In the genomic region with DNA sequence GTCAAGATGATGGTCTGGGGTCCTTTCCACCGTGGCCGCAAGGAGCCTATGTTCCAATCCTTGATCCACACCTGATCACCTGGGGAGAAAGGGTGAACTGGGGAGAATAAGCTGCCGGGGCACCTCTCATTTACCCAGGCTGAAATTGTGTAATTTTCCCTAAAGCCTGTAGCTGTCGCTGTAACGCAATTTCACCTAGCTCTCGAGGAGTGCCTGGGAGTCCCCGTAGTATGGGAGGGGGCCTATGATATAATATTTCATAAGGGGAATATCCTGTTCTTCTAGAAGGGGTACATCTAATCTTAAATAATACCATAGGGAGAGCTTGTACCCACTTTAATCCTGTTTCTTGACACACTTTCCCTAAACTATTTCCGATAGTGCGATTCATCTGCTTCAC, we compare ENCODE assay signal across 8 cellular contexts. TPM values are rescaled to one million over a fixed set of nuclear protein-coding genes. Genes with fewer than 3 reads are reported as not detected.
A peak's percentile ranks its signal among the peaks of the same experiment; 100 is the strongest.
DNase-seq lines count a peak whose midpoint lies in the region; ATAC-seq and TF ChIP-seq lines count a peak whose summit lies in the region.
"Not testable (repeated sequence)": the region's sequence is repeated elsewhere in the genome, so short reads cannot be mapped to it uniquely, and the experiment has no call there.

No MANE protein-coding gene starts in this region.

- DNase-seq in D341Med (ENCODE audit: low spot score) (peak; percentile 38), NCI-H748 (lab: John Stamatoyannopoulos, UW; ENCODE audit: unreplicated experiment) (peak; percentile 1), adipocyte (ENCODE audit: low read depth) (peak; percentile 37)
- not testable (repeated sequence) for DNase-seq in H9; endodermal cell; heart right ventricle; neural crest cell (ENCODE audit: low read depth, low spot score); transverse colon

- not testable (repeated sequence) for H2BK12ac ChIP-seq in H9 (ENCODE audit: insufficient read length, low read depth, low read length)

- WGBS in H9 (ENCODE audit: extremely low coverage, insufficient read length, low lambda C conversion rate), result no CpG with 5 or more reads among the region's 9 CpGs
- WGBS in endodermal cell (ENCODE audit: insufficient coverage in 1 of 2, insufficient read length in 1 of 2), 2 experiments, result 49% methylated on average over 8 of the region's 9 CpGs; no CpG with 5 or more reads in 1 of the 2 experiments
- 35 to 40% methylated on average over 9 of the region's 9 CpGs for WGBS in heart right ventricle, 2 donors
- 62% methylated on average over 9 of the region's 9 CpGs; no CpG with 5 or more reads in 1 of the 2 donors for WGBS in transverse colon (ENCODE audit: low coverage in 1 of 2), 2 donors

- H3T11ph ChIP-seq in H9 (ENCODE audit: low read length), result not testable (repeated sequence)

- ATAC-seq in heart right ventricle, result not testable (repeated sequence)

- not testable (repeated sequence) for H3K79me1 ChIP-seq in H9 (ENCODE audit: insufficient read depth, low read depth, low read length, poor library complexity, severe bottlenecking)

- H3K14ac ChIP-seq in H9 (ENCODE audit: insufficient read depth, low read length), result not testable (repeated sequence)

- H3K27ac ChIP-seq in H9 (ENCODE audit: insufficient read length, low read depth, low read length); endodermal cell (ENCODE audit: low read depth, low read length); heart right ventricle; transverse colon: not testable (repeated sequence)

- H2BK20ac ChIP-seq in H9 (ENCODE audit: low read depth, low read length, poor library complexity, severe bottlenecking), result not testable (repeated sequence)

- H2BK120ac ChIP-seq in H9 (ENCODE audit: low read depth, low read length, poor library complexity, severe bottlenecking), result not testable (repeated sequence)

- TF ChIP-seq POLR2A in transverse colon (IDR thresholded peaks at IDR 0.05), result not testable (repeated sequence)

- H3K18ac ChIP-seq in H9 (ENCODE audit: insufficient read length, low read depth, low read length), result not testable (repeated sequence)

- not testable (repeated sequence) for H3K56ac ChIP-seq in H9 (ENCODE audit: insufficient read length, low read depth, low read length)

- H3K27me3 Mint-ChIP-seq in H9 (ENCODE audit: low read depth); endodermal cell (ENCODE audit: insufficient read depth); neural crest cell (ENCODE audit: low read depth): not testable (repeated sequence)

- H3K36me3 Mint-ChIP-seq in H9 (ENCODE audit: insufficient read depth in 1 of 3, low read depth in 3 of 3), result peaks cover 0 to 15% (median 3%) of the 10 kb centered on the region in 3 experiments; a peak in 6 of 7 replicates
- not testable (repeated sequence) for H3K36me3 Mint-ChIP-seq in endodermal cell (ENCODE audit: low read depth)
- peaks cover 14% of the 10 kb centered on the region for H3K36me3 Mint-ChIP-seq in neural crest cell (ENCODE audit: low read depth)

- H3K9me3 Mint-ChIP-seq in H9, result peaks cover 68% of the 10 kb centered on the region in 2 experiments
- peaks cover 69% of the 10 kb centered on the region for H3K9me3 Mint-ChIP-seq in endodermal cell
- peaks cover 11% of the 10 kb centered on the region for H3K9me3 Mint-ChIP-seq in neural crest cell

- H3K9me3 ChIP-seq in H9 (ENCODE audit: control insufficient read depth, low read depth, low read length) (peaks cover 18% of the 10 kb centered on the region), adipocyte (ENCODE audit: control insufficient read depth, low read length) (peaks cover 21% of the 10 kb centered on the region), endodermal cell (ENCODE audit: control insufficient read depth, low read length) (peaks cover 18% of the 10 kb centered on the region), heart right ventricle (peaks cover 0 to 45% (median 0%) of the 10 kb centered on the region in 11 donors)
- H3K9me3 ChIP-seq in transverse colon, result not testable (repeated sequence)

- in situ Hi-C loops in transverse colon (cut with MboI; ENCODE audit: low pct_ligation_motif_present in 1 of 4, low pct_unique_long_range_greater_than_20kb in 1 of 4, low sequenced_read_pairs in 3 of 4), result not testable (repeated sequence)

- TF ChIP-seq CTCF in H9 (conservative IDR thresholded peaks at IDR 0.05), result peak; percentile 60
- TF ChIP-seq CTCF in endodermal cell (conservative IDR thresholded peaks at IDR 0.05), result peak; percentile 61
- TF ChIP-seq CTCF in heart right ventricle (IDR thresholded peaks at IDR 0.05), result peak in 8 of 9 donors; percentile 16 to 60 (median 44)
- TF ChIP-seq CTCF in neural crest cell (conservative IDR thresholded peaks at IDR 0.05), result peak; percentile 30
- TF ChIP-seq CTCF in transverse colon (IDR thresholded peaks at IDR 0.05), result peak in 3 of 5 experiments; percentile 17 to 27 (median 26)

- H4K20me1 ChIP-seq in H9 (ENCODE audit: control insufficient read depth, insufficient read depth, insufficient read length), result not testable (repeated sequence)

- not testable (repeated sequence) for H3K4me3 ChIP-seq in adipocyte (ENCODE audit: low read length); endodermal cell (ENCODE audit: low read length); heart right ventricle; transverse colon

- not testable (repeated sequence) for H3K23ac ChIP-seq in H9 (ENCODE audit: insufficient read length, low read depth, low read length)

- not testable (repeated sequence) for TF ChIP-seq EP300 in transverse colon (IDR thresholded peaks at IDR 0.05; ENCODE audit: low read depth)

- not testable (repeated sequence) for H3K36me3 ChIP-seq in adipocyte (ENCODE audit: control insufficient read depth, insufficient read depth, low read length, severe bottlenecking); endodermal cell (ENCODE audit: control insufficient read depth, insufficient read depth, low read length); transverse colon
- peaks cover 0 to 10% (median 0%) of the 10 kb centered on the region in 9 donors for H3K36me3 ChIP-seq in heart right ventricle

- not testable (repeated sequence) for H4K8ac ChIP-seq in H9 (replicated peaks; ENCODE audit: insufficient read length, low read depth, low read length)

- H2AK5ac ChIP-seq in H9 (ENCODE audit: insufficient read length, low read length), result not testable (repeated sequence)

- not testable (repeated sequence) for H2BK5ac ChIP-seq in H9 (ENCODE audit: insufficient read length, low read length)

- not testable (repeated sequence) for H3K23me2 ChIP-seq in H9 (ENCODE audit: insufficient read length, low read depth, low read length, poor library complexity, severe bottlenecking)

- not testable (repeated sequence) for H4K5ac ChIP-seq in H9 (ENCODE audit: insufficient read length, low read depth, low read length)

- not testable (repeated sequence) for H3K9ac ChIP-seq in H9 (ENCODE audit: extremely low read depth, insufficient read length, low read length); adipocyte (ENCODE audit: low read length); endodermal cell (ENCODE audit: extremely low read depth, low read length, poor library complexity, severe bottlenecking)

- H3K4me2 ChIP-seq in H9 (ENCODE audit: insufficient read depth, insufficient read length, low read length), result not testable (repeated sequence)

- H3K27ac Mint-ChIP-seq in H9; endodermal cell; neural crest cell (ENCODE audit: unreplicated experiment): not testable (repeated sequence)

- H2AFZ ChIP-seq in H9 (ENCODE audit: low read length), result not testable (repeated sequence)

- intact Hi-C loops in heart right ventricle (cut with DNase I); transverse colon (cut with DNase I; ENCODE audit: low total_unique reads): not testable (repeated sequence)

- H3K4me3 Mint-ChIP-seq in H9, endodermal cell, neural crest cell: not testable (repeated sequence)

- not testable (repeated sequence) for H3K79me2 ChIP-seq in H9 (ENCODE audit: insufficient read depth, low read length)

- H3K4me1 ChIP-seq in H9 (ENCODE audit: insufficient read depth, low read length); adipocyte (ENCODE audit: control insufficient read depth, insufficient read depth, low read length); endodermal cell (ENCODE audit: control insufficient read depth, insufficient read depth, low read length); heart right ventricle; transverse colon: not testable (repeated sequence)

- not testable (repeated sequence) for H4K91ac ChIP-seq in H9 (ENCODE audit: insufficient read length, low read depth, low read length)

- H3K4me1 Mint-ChIP-seq in H9, endodermal cell, neural crest cell: not testable (repeated sequence)

- not testable (repeated sequence) for H2BK15ac ChIP-seq in H9 (ENCODE audit: low read depth, low read length)

- not testable (repeated sequence) for H3K4ac ChIP-seq in H9 (ENCODE audit: low read depth, low read length)

- not testable (repeated sequence) for H3K27me3 ChIP-seq in H9 (ENCODE audit: insufficient read depth, low read length); adipocyte (replicated peaks; ENCODE audit: control insufficient read depth, insufficient read depth, low read length); endodermal cell (ENCODE audit: control insufficient read depth, insufficient read depth, low read length, poor library complexity, severe bottlenecking); heart right ventricle; transverse colon

RNA-seq across cellular contexts. Expression of gene GPKOW, which starts 18.7 kb away (rescaled TPM):
- total RNA-seq in H9 (2021), result 15.8 and 17.1 TPM in 2 replicates
- 10 to 100 TPM; 17.9 to 23.7 TPM for total RNA-seq in endodermal cell
- polyA plus RNA-seq in endodermal cell (2013, experiment 1 of 2), result 25.1 TPM
- polyA plus RNA-seq in endodermal cell (2013, experiment 2 of 2), result 23.2 TPM
- 10 to 100 TPM; 16.5 to 23.2 (median 20.0) TPM for total RNA-seq in heart right ventricle
- polyA plus RNA-seq in heart right ventricle, result 10 to 100 TPM in 1 of 2 donors, 1 to 10 TPM in 1; 6.4 to 28.8 TPM
- 17.8 and 20.9 TPM in 2 replicates for total RNA-seq in neural crest cell
- 10 to 100 TPM; 10.7 to 21.8 (median 18.0) TPM for total RNA-seq in transverse colon

RNA-seq across cellular contexts. Expression of gene MAGIX, which starts 20.3 kb away (rescaled TPM):
- total RNA-seq in H9 (2021), result 1.3 and 1.9 TPM in 2 replicates
- 1 to 10 TPM; 1.2 to 1.3 TPM for total RNA-seq in endodermal cell
- polyA plus RNA-seq in endodermal cell (2013, experiment 1 of 2), result 0.46 TPM
- polyA plus RNA-seq in endodermal cell (2013, experiment 2 of 2), result 0.70 TPM
- 1 to 10 TPM; 2.7 to 9.8 (median 4.0) TPM for total RNA-seq in heart right ventricle
- polyA plus RNA-seq in heart right ventricle, result 10 to 100 TPM in 1 of 2 donors, 1 to 10 TPM in 1; 5.4 to 13.5 TPM
- total RNA-seq in neural crest cell, result 1.4 and 1.6 TPM in 2 replicates
- 10 to 100 TPM in 3 of 4 donors, 1 to 10 TPM in 1; 5.6 to 28.8 (median 12.7) TPM for total RNA-seq in transverse colon

RNA-seq across cellular contexts. Expression of gene PLP2, which starts 29.4 kb away (rescaled TPM):
- 11.7 and 12.1 TPM in 2 replicates for total RNA-seq in H9 (2021)
- 1 to 10 TPM; 1.9 to 2.0 TPM for total RNA-seq in endodermal cell
- 3.4 TPM for polyA plus RNA-seq in endodermal cell (2013, experiment 1 of 2)
- polyA plus RNA-seq in endodermal cell (2013, experiment 2 of 2), result 2.3 TPM
- 100 to 1,000 TPM in 1 of 10 donors, 10 to 100 TPM in 9; 20.3 to 157 (median 41.2) TPM for total RNA-seq in heart right ventricle
- 100 to 1,000 TPM in 1 of 2 donors, 10 to 100 TPM in 1; 64.6 to 352 TPM for polyA plus RNA-seq in heart right ventricle
- 0.75 and 0.89 TPM in 2 replicates for total RNA-seq in neural crest cell
- total RNA-seq in transverse colon, result 10 to 100 TPM; 31.0 to 60.3 (median 43.2) TPM

RNA-seq across cellular contexts. Expression of gene PRICKLE3, which starts 43.9 kb away (rescaled TPM):
- total RNA-seq in H9 (2021) (9.7 and 12.2 TPM in 2 replicates), endodermal cell (10 to 100 TPM; 10.7 to 12.0 TPM), heart right ventricle (10 to 100 TPM in 3 of 10 donors, 1 to 10 TPM in 7; 6.6 to 14.8 (median 9.4) TPM), neural crest cell (3.3 and 4.2 TPM in 2 replicates), transverse colon (10 to 100 TPM; 14.5 to 40.0 (median 33.2) TPM)
- 5.5 TPM for polyA plus RNA-seq in endodermal cell (2013, experiment 1 of 2)
- 5.5 TPM for polyA plus RNA-seq in endodermal cell (2013, experiment 2 of 2)
- 10 to 100 TPM in 1 of 2 donors, 1 to 10 TPM in 1; 8.8 to 10.8 TPM for polyA plus RNA-seq in heart right ventricle

RNA-seq across cellular contexts. Expression of gene SYP, which starts 57.7 kb away (rescaled TPM):
- total RNA-seq in H9 (2021), result 1.8 and 2.1 TPM in 2 replicates
- total RNA-seq in endodermal cell, result under 1 TPM; 0.48 to 0.51 TPM
- polyA plus RNA-seq in endodermal cell (2013, experiment 1 of 2), result 7.7 TPM
- 5.4 TPM for polyA plus RNA-seq in endodermal cell (2013, experiment 2 of 2)
- 1 to 10 TPM in 5 of 10 donors, under 1 TPM in 5; 0.59 to 2.0 (median 1.0) TPM for total RNA-seq in heart right ventricle
- 1 to 10 TPM; 1.9 to 2.9 TPM for polyA plus RNA-seq in heart right ventricle
- 10.2 and 10.8 TPM in 2 replicates for total RNA-seq in neural crest cell
- total RNA-seq in transverse colon, result 1 to 10 TPM; 1.1 to 7.6 (median 5.0) TPM
